ENCODE assay signal across 1 cellular context in genomic region chr15:77456746-77457618, GRCh38.
TF ChIP-seq lines count a peak whose summit lies in the region.

No MANE protein-coding gene starts in this region.

TF ChIP-seq in GM23338, 12 proteins besides CTCF, POLR2A, EP300 and RAD21 (continued from another document):
- no peak for TF ChIP-seq ZNF462 (CRISPR knock-in tag; IDR thresholded peaks at IDR 0.05)
- TF ChIP-seq ZNF331 (CRISPR knock-in tag; IDR thresholded peaks at IDR 0.05; ENCODE audit: low read depth), result no peak
TF ChIP-seq in GM23338: peak in this region for 0.
